8 cellular contexts compared by ENCODE assay signal in the genomic region with DNA sequence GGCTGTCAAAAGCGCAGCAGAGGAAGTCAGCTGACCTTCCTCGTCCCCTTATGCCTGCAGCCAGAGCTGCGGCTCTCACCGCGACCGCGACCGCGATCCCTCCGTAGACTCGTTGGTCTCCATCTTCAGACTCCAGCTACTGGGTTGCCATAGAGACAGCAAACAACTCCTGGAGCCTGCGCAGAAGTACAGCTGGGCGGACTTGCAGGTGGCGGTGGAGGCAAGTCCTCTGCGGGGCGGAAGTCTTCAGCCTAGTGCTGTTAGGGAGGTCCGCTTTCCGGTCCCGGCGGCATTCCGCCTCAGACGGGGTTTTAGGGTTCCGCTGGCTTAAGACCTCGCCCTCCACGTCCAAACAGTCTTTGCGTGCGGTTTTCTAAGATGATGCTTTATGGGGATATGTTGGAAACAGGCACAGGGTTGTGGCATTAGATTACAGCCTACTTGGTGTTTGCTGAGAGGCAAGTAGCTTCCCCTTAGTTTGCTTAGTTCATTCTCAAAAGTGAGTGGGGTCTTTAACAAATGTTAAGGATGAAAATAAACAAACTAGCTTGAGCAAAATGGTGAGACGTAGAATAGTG. TPM values are rescaled to one million over a fixed set of nuclear protein-coding genes. Genes with fewer than 3 reads are reported as not detected.
DNase-seq lines count a peak whose midpoint lies in the region; ATAC-seq, FAIRE-seq and TF ChIP-seq lines count a peak whose summit lies in the region.

SPAG8 (minus strand) TSS at position 238 of the 578 bp plus-strand sequence; CDS start at position 123, 115 bp downstream.

- DNase-seq in GM13977 (ENCODE audit: low spot score) (peak; percentile 95), NCI-H146 (lab: John Stamatoyannopoulos, UW) (peak; percentile 99), T-helper 2 cell (peak; percentile 81 to 100 (median 94)), astrocyte (ENCODE audit: low read depth) (peak; percentile 94), hepatocyte (ENCODE audit: low spot score) (peak; percentile 96), aorta (peak; percentile 97)

- no peaks in the 10 kb centered on the region for H3K27me3 Mint-ChIP-seq in astrocyte (ENCODE audit: low read depth, unreplicated experiment)

- ATAC-seq in HG02870 (IDR thresholded peaks at IDR 0.05; ENCODE audit: unreplicated experiment) (peak; percentile 54), aorta (ENCODE audit: low FRiP score) (peak; percentile 83)

- no peaks in the 10 kb centered on the region for H4K20me1 ChIP-seq in astrocyte (ENCODE audit: insufficient read depth, low read length)
- H4K20me1 ChIP-seq in hepatocyte (ENCODE audit: insufficient read depth, poor library complexity, severe bottlenecking) = no peaks in the 10 kb centered on the region

- H3K9me3 ChIP-seq in astrocyte (ENCODE audit: insufficient read depth, low read depth, low read length) (no peaks in the 10 kb centered on the region), hepatocyte (ENCODE audit: low read depth) (no peaks in the 10 kb centered on the region), aorta (ENCODE audit: control insufficient read depth, low read length) (no peaks in the 10 kb centered on the region)

- H3K36me3 ChIP-seq in astrocyte (ENCODE audit: insufficient read depth, low read length) (peaks cover 10% of the 10 kb centered on the region), hepatocyte (replicated peaks; ENCODE audit: insufficient read depth, low read depth) (no peaks in the 10 kb centered on the region), rectal smooth muscle tissue (ENCODE audit: control insufficient read depth, insufficient read depth, low read length) (peaks cover 12% of the 10 kb centered on the region), aorta (ENCODE audit: control insufficient read depth in 1 of 2, insufficient read depth in 2 of 2, low read length in 1 of 2) (no peaks in the 10 kb centered on the region)

- no peak for TF ChIP-seq CTCF in GM13977 (IDR thresholded peaks at IDR 0.05; ENCODE audit: extremely low read depth, insufficient read depth, missing control alignments)
- no peak for TF ChIP-seq CTCF in astrocyte (IDR thresholded peaks at IDR 0.05; ENCODE audit: insufficient read depth, low read depth, low read length)
- TF ChIP-seq CTCF in hepatocyte (IDR thresholded peaks at IDR 0.05; ENCODE audit: poor library complexity) = no peak

- H3K4me3 ChIP-seq in astrocyte (ENCODE audit: insufficient read depth, low read depth, low read length) = peak within 1 kb of the TSS; percentile 64
- H3K4me3 ChIP-seq in hepatocyte = peak within 1 kb of the TSS; percentile 12
- peak within 1 kb of the TSS; percentile 53 for H3K4me3 ChIP-seq in rectal smooth muscle tissue (ENCODE audit: low read length)
- peak within 1 kb of the TSS; percentile 34 to 38 for H3K4me3 ChIP-seq in aorta (ENCODE audit: low read length in 2 of 2)

- intact Hi-C loops in aorta (cut with DNase I) = no loop called here

- peak within 1 kb of the TSS; percentile 80 for H3K27ac Mint-ChIP-seq in astrocyte (ENCODE audit: unreplicated experiment)

- in situ Hi-C loops in GM13977 (cut with MboI; ENCODE audit: low pct_unique_long_range_greater_than_20kb, low sequenced_read_pairs, unreplicated experiment) = no loop called here

- WGBS in hepatocyte (ENCODE audit: low lambda C conversion rate, missing lambda C conversion rate) = 3% methylated on average over 28 of the region's 28 CpGs
- 1% methylated on average over 28 of the region's 28 CpGs for WGBS in aorta, 2 donors

- H3K9me3 Mint-ChIP-seq in astrocyte (ENCODE audit: unreplicated experiment) = no peaks in the 10 kb centered on the region

- peak within 1 kb of the TSS; percentile 69 for H3K9ac ChIP-seq in astrocyte (ENCODE audit: low read length)
- peak within 1 kb of the TSS; percentile 13 for H3K9ac ChIP-seq in rectal smooth muscle tissue (ENCODE audit: low read length)

- H3K4me1 ChIP-seq in astrocyte (ENCODE audit: insufficient read depth, low read length) (peaks cover 15% of the 10 kb centered on the region), hepatocyte (ENCODE audit: insufficient read depth) (peaks cover 10% of the 10 kb centered on the region), rectal smooth muscle tissue (ENCODE audit: control insufficient read depth, insufficient read depth, low read length) (peaks cover 16% of the 10 kb centered on the region), aorta (ENCODE audit: control insufficient read depth in 1 of 2, insufficient read depth in 2 of 2, low read length in 2 of 2) (no peaks in the 10 kb centered on the region)

- H3K4me3 Mint-ChIP-seq in astrocyte (ENCODE audit: unreplicated experiment) = peak within 1 kb of the TSS; percentile 81

- H3K4me1 Mint-ChIP-seq in astrocyte (ENCODE audit: low read depth, unreplicated experiment) = peaks cover 11% of the 10 kb centered on the region

- FAIRE-seq in astrocyte (lab: Jason Lieb, UNC) = peak; percentile 68

- peaks cover 6% of the 10 kb centered on the region for H3K36me3 Mint-ChIP-seq in astrocyte (ENCODE audit: low read depth, unreplicated experiment)

- H3K27me3 ChIP-seq in astrocyte (ENCODE audit: insufficient read depth, low read length) (no peaks in the 10 kb centered on the region), hepatocyte (no peaks in the 10 kb centered on the region), rectal smooth muscle tissue (ENCODE audit: control insufficient read depth, insufficient read depth, low read length) (no peaks in the 10 kb centered on the region), aorta (ENCODE audit: control insufficient read depth in 1 of 2, insufficient read depth in 2 of 2, low read length in 1 of 2) (no peaks in the 10 kb centered on the region)

- H2AFZ ChIP-seq in astrocyte (ENCODE audit: low read depth, low read length) = peak within 1 kb of the TSS; percentile 80
- peak within 1 kb of the TSS; percentile 74 for H2AFZ ChIP-seq in hepatocyte

- H3K9me2 ChIP-seq in hepatocyte (replicated peaks; ENCODE audit: insufficient read depth) = no peaks in the 10 kb centered on the region

- H3K27ac ChIP-seq in astrocyte (ENCODE audit: low read depth, low read length) (no peak within 1 kb of the TSS), hepatocyte (peak within 1 kb of the TSS; percentile 60), rectal smooth muscle tissue (ENCODE audit: low read depth, low read length) (peak within 1 kb of the TSS; percentile 81), aorta (ENCODE audit: low read depth in 1 of 2, low read length in 2 of 2) (peak within 1 kb of the TSS; percentile 12 to 50)

- peaks cover 4% of the 10 kb centered on the region for H3K79me2 ChIP-seq in astrocyte (ENCODE audit: insufficient read depth, low read length)
- H3K79me2 ChIP-seq in hepatocyte = peaks cover 2% of the 10 kb centered on the region

- H3K4me2 ChIP-seq in astrocyte (ENCODE audit: low read length) (peak within 1 kb of the TSS; percentile 90), hepatocyte (peak within 1 kb of the TSS; percentile 78)

RNA-seq across cellular contexts. Expression of gene SPAG8, which starts in this region (rescaled TPM):
- 0.46 and 0.52 TPM in 2 replicates for total RNA-seq in astrocyte
- total RNA-seq in hepatocyte = 0.10 and 1.4 TPM in 2 replicates
- 0.55 and 0.63 TPM in 2 replicates for polyA plus RNA-seq in hepatocyte
- 1 to 10 TPM in 1 of 2 donors, under 1 TPM in 1; 0.71 to 3.0 TPM for total RNA-seq in aorta
- 1 to 10 TPM in 1 of 2 donors, not detected in 1; 4.4 TPM for polyA plus RNA-seq in aorta

Comparison
In these comparisons a context has a peak if more than half of its experiments do, and no peak if none do; other contexts are left out.
1. Peak in DNase-seq, H3K4me3 ChIP-seq, H3K9ac ChIP-seq and H3K4me2 ChIP-seq in astrocyte; RNA of the gene not detected or under 1 TPM.
2. H3K4me3 ChIP-seq: peak in every context shown above with its lines; median percentile 64 in astrocyte; 53 in rectal smooth muscle tissue; 36 in aorta; 12 in hepatocyte.